ENCODE assay signal across 9 cellular contexts in the genomic region with DNA sequence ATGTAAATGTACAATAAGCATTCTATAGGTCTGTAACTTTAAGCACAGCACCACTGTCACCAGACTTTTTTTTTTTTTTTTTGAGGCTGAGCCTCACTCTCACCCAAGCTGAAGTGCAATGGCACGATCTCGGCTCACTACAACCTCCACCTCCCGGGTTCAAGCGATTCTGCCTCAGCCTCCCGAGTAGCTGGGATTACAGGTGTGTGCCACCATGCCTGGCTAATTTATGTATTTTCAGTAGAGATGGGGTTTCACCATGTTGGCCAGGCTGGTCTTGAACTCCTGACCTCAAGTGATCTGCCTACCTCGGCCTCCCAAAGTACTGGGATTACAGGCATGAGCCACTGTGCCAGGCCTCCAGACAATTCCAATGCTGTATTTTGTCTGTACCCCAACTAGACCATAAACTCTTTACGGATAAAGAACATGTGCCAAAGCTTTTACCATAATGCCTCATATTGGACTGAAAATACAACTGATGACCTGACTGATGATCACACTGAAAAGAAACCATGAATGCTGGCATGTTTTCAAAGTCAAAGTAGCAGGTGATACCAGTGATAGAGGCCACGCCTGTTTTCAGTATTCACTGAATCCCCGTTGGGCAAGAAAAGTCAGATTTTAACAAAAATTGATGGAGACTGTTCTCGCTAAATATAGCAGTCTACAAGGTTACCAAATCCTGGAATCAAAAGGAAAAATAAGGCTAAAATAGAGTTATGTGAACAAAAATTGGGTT. TPM values are rescaled to one million over a fixed set of nuclear protein-coding genes. Genes with fewer than 3 reads are reported as not detected.
DNase-seq lines count a peak whose midpoint lies in the region; ATAC-seq and TF ChIP-seq lines count a peak whose summit lies in the region.
"Not testable (repeated sequence)": the region's sequence is repeated elsewhere in the genome, so short reads cannot be mapped to it uniquely, and the experiment has no call there.
"Had no signal": no experiment of that assay in that cellular context is flagged by ENCODE, and none has a peak within 500 bp of the region (broad histone marks: within the 10 kb centered on the region; RNA-seq: fewer than 3 reads in every experiment).

No MANE protein-coding gene starts in this region.

- H3K9ac ChIP-seq in BLaER1 treated with 17β-estradiol and CSF1 and Interleukin-3, amounts not matched to agents 10 nM and 100 nM = peak overlapping the region; percentile 78 to 87 (median 84)
- peak overlapping the region; percentile 85 to 94 for H3K9ac ChIP-seq in duodenal mucosa (ENCODE audit: low read depth in 1 of 2, low read length in 2 of 2)

- H3K36me3 Mint-ChIP-seq in activated naive CD4-positive, alpha-beta T cell treated with anti-CD3 and anti-CD28 coated beads, Interleukin-2, amount 10 ng/mL, durations not matched to agents 7 days and 5 days = peaks cover 35% of the 10 kb centered on the region
- not testable (repeated sequence) for H3K36me3 Mint-ChIP-seq in nephron (ENCODE audit: low read depth)

- H3K4me2 ChIP-seq in BLaER1 treated with 17β-estradiol and CSF1 and Interleukin-3, amounts not matched to agents 10 nM and 100 nM = peak overlapping the region; percentile 74 to 97 (median 86)

- H3K27me3 ChIP-seq in BLaER1 treated with 17β-estradiol and CSF1 and Interleukin-3, amounts not matched to agents 10 nM and 100 nM; SJCRH30; duodenal mucosa (ENCODE audit: control insufficient read depth in 1 of 2, insufficient read depth in 2 of 2, low read length in 2 of 2); iPS DF 6.9 (ENCODE audit: control insufficient read depth, insufficient read depth, low read length): not testable (repeated sequence)

- not testable (repeated sequence) for DNase-seq in SJCRH30; activated naive CD4-positive, alpha-beta T cell treated with anti-CD3 and anti-CD28 coated beads, Interleukin-2, amount 10 ng/mL, durations not matched to agents 7 days and 5 days; iPS DF 6.9 (ENCODE audit: low read depth, low spot score)
- peak in 1 of 2 donors; percentile 26 for DNase-seq in stimulated activated naive CD8-positive, alpha-beta T cell treated with anti-CD3 and anti-CD28 coated beads, Interleukin-15, amount 100 ng/mL, for 72 hours

- peaks cover 0 to 32% (median 11%) of the 10 kb centered on the region in 11 experiments; a peak in 12 of 22 replicates for H4K20me1 ChIP-seq in BLaER1 treated with 17β-estradiol and CSF1 and Interleukin-3, amounts not matched to agents 10 nM and 100 nM

- peak overlapping the region; percentile 70 to 86 (median 78) for H3K4me3 ChIP-seq in BLaER1 treated with 17β-estradiol and CSF1 and Interleukin-3, amounts not matched to agents 10 nM and 100 nM
- peak overlapping the region; percentile 71 for H3K4me3 ChIP-seq in SJCRH30
- peak overlapping the region; percentile 82 to 87 for H3K4me3 ChIP-seq in duodenal mucosa (ENCODE audit: low read depth in 1 of 2, low read length in 2 of 2)
- peak overlapping the region; percentile 91; the same call in 1 of the 2 replicates for H3K4me3 ChIP-seq in iPS DF 6.9 (ENCODE audit: low read length)

- peak overlapping the region; percentile 98 for H3K4me3 Mint-ChIP-seq in activated naive CD4-positive, alpha-beta T cell treated with anti-CD3 and anti-CD28 coated beads, Interleukin-2, amount 10 ng/mL, durations not matched to agents 7 days and 5 days
- peak overlapping the region; percentile 91 to 96 (median 95) for H3K4me3 Mint-ChIP-seq in nephron
- peak overlapping the region; percentile 83 to 96 for H3K4me3 Mint-ChIP-seq in stimulated activated naive CD8-positive, alpha-beta T cell treated with anti-CD3 and anti-CD28 coated beads, Interleukin-15, amount 100 ng/mL, for 72 hours

- peak; percentile 22 for ATAC-seq in HG02678 (IDR thresholded peaks at IDR 0.05; ENCODE audit: unreplicated experiment)
- ATAC-seq in stimulated activated naive CD8-positive, alpha-beta T cell treated with anti-CD3 and anti-CD28 coated beads, Interleukin-15, amount 100 ng/mL, for 72 hours = not testable (repeated sequence)

- WGBS in iPS DF 6.9 (ENCODE audit: insufficient coverage, insufficient read length) = no CpG with 5 or more reads among the region's 10 CpGs

- CTCF ChIA-PET in activated naive CD4-positive, alpha-beta T cell treated with anti-CD3 and anti-CD28 coated beads, Interleukin-2, amount 10 ng/mL, durations not matched to agents 7 days and 5 days (lab: Charles Lee) = interaction anchor here (0.6 to 11.5 kb wide), 5 partner anchors 9 to 574 kb away, joined by 3 to 116 read pairs (median 4); partner anchors contain the start of gene ABHD4

- H3K9me3 Mint-ChIP-seq in activated naive CD4-positive, alpha-beta T cell treated with anti-CD3 and anti-CD28 coated beads, Interleukin-2, amount 10 ng/mL, durations not matched to agents 7 days and 5 days; nephron; stimulated activated naive CD8-positive, alpha-beta T cell treated with anti-CD3 and anti-CD28 coated beads, Interleukin-15, amount 100 ng/mL, for 72 hours: not testable (repeated sequence)

- not testable (repeated sequence) for TF ChIP-seq CTCF in nephron (IDR thresholded peaks at IDR 0.05; ENCODE audit: unreplicated experiment in 3 of 3)

- H3K27ac ChIP-seq in BLaER1 treated with 17β-estradiol and CSF1 and Interleukin-3, amounts not matched to agents 10 nM and 100 nM = peak overlapping the region; percentile 68 to 93 (median 81); a peak in 19 of 22 replicates
- not testable (repeated sequence) for H3K27ac ChIP-seq in SJCRH30; duodenal mucosa (ENCODE audit: low read depth, low read length); iPS DF 6.9 (ENCODE audit: low read length)

- H3K27me3 Mint-ChIP-seq in activated naive CD4-positive, alpha-beta T cell treated with anti-CD3 and anti-CD28 coated beads, Interleukin-2, amount 10 ng/mL, durations not matched to agents 7 days and 5 days; nephron (ENCODE audit: low read depth); stimulated activated naive CD8-positive, alpha-beta T cell treated with anti-CD3 and anti-CD28 coated beads, Interleukin-15, amount 100 ng/mL, for 72 hours: not testable (repeated sequence)

- peaks cover 73% of the 10 kb centered on the region for H3K4me1 Mint-ChIP-seq in activated naive CD4-positive, alpha-beta T cell treated with anti-CD3 and anti-CD28 coated beads, Interleukin-2, amount 10 ng/mL, durations not matched to agents 7 days and 5 days
- peaks cover 53% of the 10 kb centered on the region for H3K4me1 Mint-ChIP-seq in nephron
- H3K4me1 Mint-ChIP-seq in stimulated activated naive CD8-positive, alpha-beta T cell treated with anti-CD3 and anti-CD28 coated beads, Interleukin-15, amount 100 ng/mL, for 72 hours = peaks cover 84% of the 10 kb centered on the region

- peak overlapping the region; percentile 99 for H3K27ac Mint-ChIP-seq in activated naive CD4-positive, alpha-beta T cell treated with anti-CD3 and anti-CD28 coated beads, Interleukin-2, amount 10 ng/mL, durations not matched to agents 7 days and 5 days
- H3K27ac Mint-ChIP-seq in nephron = peak overlapping the region; percentile 87 to 98 (median 95)
- H3K27ac Mint-ChIP-seq in stimulated activated naive CD8-positive, alpha-beta T cell treated with anti-CD3 and anti-CD28 coated beads, Interleukin-15, amount 100 ng/mL, for 72 hours = peak overlapping the region; percentile 99

- peaks cover 59 to 70% (median 64%) of the 10 kb centered on the region in 10 experiments for H3K4me1 ChIP-seq in BLaER1 treated with 17β-estradiol and CSF1 and Interleukin-3, amounts not matched to agents 10 nM and 100 nM
- not testable (repeated sequence) for H3K4me1 ChIP-seq in SJCRH30; iPS DF 6.9 (ENCODE audit: control insufficient read depth, insufficient read depth, low read length)
- peaks cover 47 to 49% of the 10 kb centered on the region in 2 donors for H3K4me1 ChIP-seq in duodenal mucosa (ENCODE audit: control insufficient read depth in 1 of 2, insufficient read depth in 2 of 2, low read length in 2 of 2)

- peaks cover 0 to 22% (median 10%) of the 10 kb centered on the region in 11 experiments; a peak in 10 of 22 replicates for H3K36me3 ChIP-seq in BLaER1 treated with 17β-estradiol and CSF1 and Interleukin-3, amounts not matched to agents 10 nM and 100 nM
- not testable (repeated sequence) for H3K36me3 ChIP-seq in SJCRH30; duodenal mucosa (ENCODE audit: control insufficient read depth in 1 of 2, insufficient read depth in 2 of 2, low read length in 2 of 2); iPS DF 6.9 (ENCODE audit: control insufficient read depth, insufficient read depth, low read length)

- not testable (repeated sequence) for H3K9me3 ChIP-seq in BLaER1 treated with 17β-estradiol and CSF1 and Interleukin-3, amounts not matched to agents 10 nM and 100 nM (replicated peaks in 1 of 11); SJCRH30 (replicated peaks); duodenal mucosa (ENCODE audit: control insufficient read depth in 1 of 2, low read length in 2 of 2); iPS DF 6.9 (ENCODE audit: control insufficient read depth, insufficient read depth, low read length)

RNA-seq across cellular contexts. Expression of gene DAD1, which starts 1.2 kb away (rescaled TPM):
- total RNA-seq in SJCRH30 (2014; rRNA removed; shearing (Covaris generic)) = 225 and 241 TPM in 2 replicates

RNA-seq across cellular contexts. Expression of gene ABHD4, which starts 10.3 kb away (rescaled TPM):
- total RNA-seq in SJCRH30 (2014; rRNA removed; shearing (Covaris generic)) = 6.1 and 7.2 TPM in 2 replicates

RNA-seq across cellular contexts. Expression of gene OR6J1, which starts 56.3 kb away (rescaled TPM):
- not detected in 2 replicates for total RNA-seq in SJCRH30 (2014; rRNA removed; shearing (Covaris generic))
- total RNA-seq: HT-29 had no signal
